In genomic region chr10:34121125-34121973, GRCh38 we compare ENCODE assay signal across 15 cellular contexts.
DNase-seq lines count a peak whose midpoint lies in the region; ATAC-seq and TF ChIP-seq lines count a peak whose summit lies in the region.
"Had no signal": no experiment of that assay in that cellular context is flagged by ENCODE, and none has a peak within 500 bp of the region (broad histone marks: within the 10 kb centered on the region; RNA-seq: fewer than 3 reads in every experiment).

No MANE protein-coding gene starts in this region.

- H3K79me2 ChIP-seq in parathyroid adenoma = no peaks in the 10 kb centered on the region

- no peaks in the 10 kb centered on the region for H3K9me3 ChIP-seq in parathyroid adenoma (ENCODE audit: control insufficient read depth, low read length)
- H3K9me3 ChIP-seq: uterus had no signal

- TF ChIP-seq CTCF in endothelial cell (IDR thresholded peaks at IDR 0.05; ENCODE audit: unreplicated experiment) (no peak), parathyroid adenoma (IDR thresholded peaks at IDR 0.05) (no peak)

- no peak overlapping the region for H3K4me3 Mint-ChIP-seq in endothelial cell (ENCODE audit: unreplicated experiment)
- H3K4me3 Mint-ChIP-seq: T-helper 17 cell had no signal

- ATAC-seq in GM19328 (IDR thresholded peaks at IDR 0.05; ENCODE audit: unreplicated experiment) = no peak
- ATAC-seq: HCT116, T-helper 17 cell had no signal

- no peaks in the 10 kb centered on the region for H3K9me3 Mint-ChIP-seq in endothelial cell (ENCODE audit: unreplicated experiment)

- H2AFZ ChIP-seq in parathyroid adenoma = peak overlapping the region; percentile 40

- H3K4me1 Mint-ChIP-seq in endothelial cell (ENCODE audit: unreplicated experiment) = peaks cover 30% of the 10 kb centered on the region

- H3K4me1 ChIP-seq in parathyroid adenoma = peaks cover 20% of the 10 kb centered on the region
- H3K4me1 ChIP-seq: uterus had no signal

- H3K36me3 ChIP-seq in parathyroid adenoma (ENCODE audit: control insufficient read depth, insufficient read depth, low read length) = no peaks in the 10 kb centered on the region
- H3K36me3 ChIP-seq: uterus had no signal

- H3K27ac Mint-ChIP-seq in endothelial cell (ENCODE audit: unreplicated experiment) = peak overlapping the region; percentile 79
- H3K27ac Mint-ChIP-seq: T-helper 17 cell had no signal

- no peaks in the 10 kb centered on the region for H3K36me3 Mint-ChIP-seq in endothelial cell (ENCODE audit: low read depth, unreplicated experiment)

- H3K9ac ChIP-seq in parathyroid adenoma = no peak overlapping the region

- DNase-seq in NCI-H748 (lab: John Stamatoyannopoulos, UW; ENCODE audit: unreplicated experiment) (peak; percentile 60), NCI-H748 treated with DMSO at 0.1 percent for 48 hours (lab: John Stamatoyannopoulos, UW) (no peak), NOMO-1 treated with dmso at 0.1 percent for 144 hours (lab: John Stamatoyannopoulos, UW; ENCODE audit: unreplicated experiment) (peak; percentile 24), endothelial cell (ENCODE audit: low spot score) (no peak), hepatic stellate cell (ENCODE audit: low spot score) (no peak), A172 (ENCODE audit: low spot score) (no peak)
- DNase-seq: activated CD8-positive, alpha-beta memory T cell treated with anti-CD3 and anti-CD28 coated beads, Interleukin-2, amount 50 U/mL, for 48 hours; EL; NCI-H2081 treated with DMSO at 0.1 percent for 48 hours; T-helper 17 cell; uterus had no signal

- no peaks in the 10 kb centered on the region for H3K27me3 ChIP-seq in parathyroid adenoma (ENCODE audit: control insufficient read depth, insufficient read depth, low read length)
- H3K27me3 ChIP-seq: uterus had no signal

- H3K27me3 Mint-ChIP-seq in endothelial cell (ENCODE audit: unreplicated experiment) = peaks cover 2% of the 10 kb centered on the region
- H3K27me3 Mint-ChIP-seq: T-helper 17 cell had no signal

- H3K4me3 ChIP-seq in parathyroid adenoma (ENCODE audit: low read depth, low read length) = no peak overlapping the region
- H3K4me3 ChIP-seq: skin epidermis, uterus had no signal

- peak overlapping the region; percentile 21 for H3K27ac ChIP-seq in parathyroid adenoma
- H3K27ac ChIP-seq: uterus had no signal

- H3K4me2 ChIP-seq in parathyroid adenoma (ENCODE audit: low read length) = peak overlapping the region; percentile 20

Comparison
In these comparisons a context has a peak if more than half of its experiments do, and no peak if none do; other contexts are left out.
1. DNase-seq: peak in NCI-H748 (single experiment) and NOMO-1 treated with dmso at 0.1 percent for 144 hours (single experiment); none in NCI-H748 treated with DMSO at 0.1 percent for 48 hours (single experiment), endothelial cell (single experiment), hepatic stellate cell (single experiment) and A172 (single experiment).